Comparison of ENCODE assay signal across 16 cellular contexts in genomic region chr16:69501956-69502457, GRCh38.
DNase-seq lines count a peak whose midpoint lies in the region; ATAC-seq, FAIRE-seq and TF ChIP-seq lines count a peak whose summit lies in the region.
"Had no signal": no experiment of that assay in that cellular context is flagged by ENCODE, and none has a peak within 500 bp of the region (broad histone marks: within the 10 kb centered on the region; RNA-seq: fewer than 3 reads in every experiment).

No MANE protein-coding gene starts in this region.

- TF ChIP-seq RAD21 in GM12878 (IDR thresholded peaks at IDR 0.05; ENCODE audit: insufficient read depth, low read depth, low read length), result 0 out of 2 replicates have a peak, but pooled peaks have one; percentile 10

- no peak for TF ChIP-seq POLR2A in GM12878 (IDR thresholded peaks at IDR 0.05; ENCODE audit: low read depth, low read length)
- TF ChIP-seq POLR2A in lower leg skin (IDR thresholded peaks at IDR 0.05), result no peak

- CTCF ChIA-PET in GM12878 (lab: Yijun Ruan, JAX), result interaction anchor here (0.8 to 1.2 kb wide), 2 partner anchors 18 to 62 kb away, joined by 3 read pairs; no protein-coding TSS in a partner anchor
- CTCF ChIA-PET in activated CD4-positive, alpha-beta memory T cell treated with anti-CD3 and anti-CD28 coated beads, Interleukin-2, amount 10 ng/mL, durations not matched to agents 7 days and 5 days (lab: Charles Lee), result no interaction called here

- intact Hi-C loops in GM12878 (cut with micrococcal nuclease; ENCODE audit: unreplicated experiment), result no loop called here
- intact Hi-C loops in lower leg skin (cut with DNase I; ENCODE audit: low total_unique reads), result no loop called here

- H3K4me1 Mint-ChIP-seq in activated CD4-positive, alpha-beta memory T cell treated with anti-CD3 and anti-CD28 coated beads, Interleukin-2, amount 10 ng/mL, durations not matched to agents 7 days and 5 days, result peaks cover 6% of the 10 kb centered on the region

- H3K9me3 Mint-ChIP-seq in activated CD4-positive, alpha-beta memory T cell treated with anti-CD3 and anti-CD28 coated beads, Interleukin-2, amount 10 ng/mL, durations not matched to agents 7 days and 5 days, result no peaks in the 10 kb centered on the region
- H3K9me3 Mint-ChIP-seq: activated naive CD4-positive, alpha-beta T cell treated with anti-CD3 and anti-CD28 coated beads for 36 hours; CD8-positive, alpha-beta T cell had no signal

- H3K4me3 Mint-ChIP-seq in activated CD4-positive, alpha-beta memory T cell treated with anti-CD3 and anti-CD28 coated beads, Interleukin-2, amount 10 ng/mL, durations not matched to agents 7 days and 5 days, result no peak overlapping the region
- H3K4me3 Mint-ChIP-seq: activated naive CD4-positive, alpha-beta T cell treated with anti-CD3 and anti-CD28 coated beads for 36 hours; CD8-positive, alpha-beta T cell had no signal

- SMC1A ChIA-PET in GM12878 (lab: Charles Lee; ENCODE audit: uncharacterized antibody, unreplicated experiment), result interaction anchor here (0.5 to 1.7 kb wide), 3 partner anchors 18 to 72 kb away, joined by 3 to 6 read pairs (median 4); no protein-coding TSS in a partner anchor

- H3K36me3 ChIP-seq in KMS-11 (ENCODE audit: insufficient read depth), result no peaks in the 10 kb centered on the region
- no peaks in the 10 kb centered on the region for H3K36me3 ChIP-seq in GM12878 (ENCODE audit: control insufficient read depth in 2 of 2, insufficient read depth in 2 of 2, low read length in 1 of 2)
- H3K36me3 ChIP-seq: sigmoid colon, suprapubic skin had no signal

- no peak overlapping the region for H3K9ac ChIP-seq in KMS-11
- peak overlapping the region; percentile 1; the same call in 1 of the 2 replicates for H3K9ac ChIP-seq in GM12878 (ENCODE audit: control insufficient read depth, insufficient read depth, low read length)

- H3K9me3 ChIP-seq in GM12878 (replicated peaks; ENCODE audit: control insufficient read depth, insufficient read depth, low read length), result no peaks in the 10 kb centered on the region
- H3K9me3 ChIP-seq: sigmoid colon, suprapubic skin had no signal

- H3K4me3 ChIP-seq in KMS-11 (IDR thresholded peaks at IDR 0.05; ENCODE audit: insufficient read depth, low read depth, low read length) (no peak overlapping the region), GM12878 (no peak overlapping the region), lower leg skin (ENCODE audit: low read depth, poor library complexity, severe bottlenecking) (no peak overlapping the region)
- H3K4me3 ChIP-seq: sigmoid colon, suprapubic skin had no signal

- DNase-seq in GM18507 (ENCODE audit: extremely low spot score, insufficient read length, low read depth) (no peak), GM12878 (ENCODE audit: low read depth, low spot score) (peak; percentile 63), pons (ENCODE audit: low spot score) (peak; percentile 27), lower leg skin (ENCODE audit: low spot score in 2 of 2) (no peak), nucleus accumbens (lab: John Stamatoyannopoulos, UW) (no peak)
- no peak for DNase-seq in activated CD4-positive, alpha-beta memory T cell treated with anti-CD3 and anti-CD28 coated beads, Interleukin-2, amount 10 ng/mL, durations not matched to agents 7 days and 5 days
- DNase-seq: activated CD4-positive, alpha-beta T cell treated with anti-CD3 and anti-CD28 coated beads, Interleukin-2, amount 50 U/mL, for 48 hours; activated naive CD4-positive, alpha-beta T cell treated with anti-CD3 and anti-CD28 coated beads for 36 hours; CD8-positive, alpha-beta T cell; midbrain; NCI-H2029; sigmoid colon had no signal

- peaks cover 7% of the 10 kb centered on the region for H3K4me1 ChIP-seq in KMS-11 (ENCODE audit: low read depth, poor library complexity, severe bottlenecking)
- H3K4me1 ChIP-seq in GM12878 (ENCODE audit: control insufficient read depth, insufficient read depth, low read length), result peaks cover 11% of the 10 kb centered on the region
- H3K4me1 ChIP-seq: sigmoid colon, suprapubic skin had no signal

- BruUV-seq in GM12878 (replicated peaks; lab: Mats Ljungman, UMichigan), result no TSS peak

- in situ Hi-C loops in GM12878 (cut with MboI), result no loop called here

- RAD21 ChIA-PET in GM12878 (lab: Charles Lee; ENCODE audit: unreplicated experiment), result interaction anchor here (0.8 to 1.3 kb wide), 2 partner anchors 32 to 63 kb away, joined by 3 to 4 read pairs; no protein-coding TSS in a partner anchor

- H3K27me3 ChIP-seq in KMS-11 (ENCODE audit: insufficient read depth, low read depth) (no peaks in the 10 kb centered on the region), GM12878 (replicated peaks in 1 of 2; ENCODE audit: control insufficient read depth in 2 of 2, insufficient read depth in 2 of 2, low read length in 1 of 2) (no peaks in the 10 kb centered on the region)
- H3K27me3 ChIP-seq: sigmoid colon, suprapubic skin had no signal

- TF ChIP-seq EP300 in GM12878 (IDR thresholded peaks at IDR 0.05; ENCODE audit: borderline replicate concordance in 1 of 2, control insufficient read depth in 1 of 2, low read depth in 2 of 2, low read length in 2 of 2), result no peak

- H3K27ac ChIP-seq in KMS-11, result no peak overlapping the region
- H3K27ac ChIP-seq in GM12878 (ENCODE audit: control insufficient read depth, insufficient read depth), result peak overlapping the region; percentile 36
- H3K27ac ChIP-seq: sigmoid colon, suprapubic skin had no signal

- H3K27ac Mint-ChIP-seq in activated CD4-positive, alpha-beta memory T cell treated with anti-CD3 and anti-CD28 coated beads, Interleukin-2, amount 10 ng/mL, durations not matched to agents 7 days and 5 days, result no peak overlapping the region
- H3K27ac Mint-ChIP-seq: activated naive CD4-positive, alpha-beta T cell treated with anti-CD3 and anti-CD28 coated beads for 36 hours; CD8-positive, alpha-beta T cell had no signal

- no peak for TF ChIP-seq CTCF in KMS-11 (conservative IDR thresholded peaks at IDR 0.05; ENCODE audit: low read depth, low read length)
- TF ChIP-seq CTCF in GM12878 (IDR thresholded peaks at IDR 0.05 in 2 of 3, conservative IDR thresholded peaks at IDR 0.05 in 1 of 3; ENCODE audit: control insufficient read depth in 2 of 3, extremely low read depth in 1 of 3, insufficient read depth in 1 of 3, low read depth in 3 of 3, low read length in 3 of 3), result no peak
- no peak for TF ChIP-seq CTCF in lower leg skin (IDR thresholded peaks at IDR 0.05)

- peak; percentile 81 for FAIRE-seq in GM18507 (lab: Jason Lieb, UNC)
- FAIRE-seq in GM12878 (lab: Jason Lieb, UNC), result peak; percentile 98
- FAIRE-seq: H54 had no signal

- H4K20me1 ChIP-seq in KMS-11 (ENCODE audit: insufficient read depth), result no peaks in the 10 kb centered on the region
- no peaks in the 10 kb centered on the region for H4K20me1 ChIP-seq in GM12878 (ENCODE audit: control insufficient read depth, insufficient read depth)

- H2AFZ ChIP-seq in KMS-11 (ENCODE audit: low read depth) (no peak overlapping the region), GM12878 (ENCODE audit: control insufficient read depth, low read depth, low read length) (peak overlapping the region; percentile 51)

- peak; percentile 72 for ATAC-seq in GM12878
- ATAC-seq: CD8-positive, alpha-beta T cell; esophagus mucosa had no signal

- H3K79me2 ChIP-seq in KMS-11 (ENCODE audit: insufficient read depth, low read depth), result no peaks in the 10 kb centered on the region
- H3K79me2 ChIP-seq in GM12878 (ENCODE audit: control insufficient read depth, insufficient read depth, low read length), result no peaks in the 10 kb centered on the region

- H3K4me2 ChIP-seq in KMS-11, result peak overlapping the region; percentile 2; the same call in 1 of the 2 replicates
- peak overlapping the region; percentile 85 for H3K4me2 ChIP-seq in GM12878 (ENCODE audit: control insufficient read depth, insufficient read depth)

- POLR2A ChIA-PET in GM12878 (lab: Charles Lee), result no interaction called here
- POLR2A ChIA-PET in activated CD4-positive, alpha-beta memory T cell treated with anti-CD3 and anti-CD28 coated beads, Interleukin-2, amount 10 ng/mL, durations not matched to agents 7 days and 5 days (lab: Charles Lee), result no interaction called here

- no peaks in the 10 kb centered on the region for H3K27me3 Mint-ChIP-seq in activated CD4-positive, alpha-beta memory T cell treated with anti-CD3 and anti-CD28 coated beads, Interleukin-2, amount 10 ng/mL, durations not matched to agents 7 days and 5 days

- no peaks in the 10 kb centered on the region for H3K36me3 Mint-ChIP-seq in activated CD4-positive, alpha-beta memory T cell treated with anti-CD3 and anti-CD28 coated beads, Interleukin-2, amount 10 ng/mL, durations not matched to agents 7 days and 5 days (ENCODE audit: low read depth)
- H3K36me3 Mint-ChIP-seq: CD8-positive, alpha-beta T cell had no signal

- 0% methylated on average over 4 of the region's 4 CpGs for WGBS in GM12878 (ENCODE audit: insufficient coverage, insufficient replicate concordance, low lambda C conversion rate, missing lambda C conversion rate)
- 54 to 61% methylated on average over 4 of the region's 4 CpGs for WGBS in lower leg skin, 2 donors

TF ChIP-seq in GM12878, 131 proteins besides CTCF, POLR2A, EP300 and RAD21 (continues in another document):
- TF ChIP-seq RCOR1 (conservative IDR thresholded peaks at IDR 0.05; ENCODE audit: low read depth, low read length) (no peak), DPF2 (IDR thresholded peaks at IDR 0.05) (peak; percentile 39; the same call in 1 of the 2 replicates), SKIL (IDR thresholded peaks at IDR 0.05; ENCODE audit: low read depth, poor library complexity, severe bottlenecking) (no peak), CBX3 (IDR thresholded peaks at IDR 0.05; ENCODE audit: borderline replicate concordance, low read depth) (no peak), RB1 (IDR thresholded peaks at IDR 0.05; ENCODE audit: borderline replicate concordance) (no peak), ZNF24 (IDR thresholded peaks at IDR 0.05) (no peak), CEBPB (IDR thresholded peaks at IDR 0.05; ENCODE audit: borderline replicate concordance in 1 of 2, low read depth in 2 of 2, low read length in 2 of 2) (peak in 1 of 2 experiments; percentile 90; a peak in 2 of 4 replicates)

Comparison
In these comparisons a context has a peak if more than half of its experiments do, and no peak if none do; other contexts are left out.
1. DNase-seq: peak in GM12878 (single experiment) and pons (single experiment); none in GM18507 (single experiment), lower leg skin (0 of 2), activated CD4-positive, alpha-beta memory T cell treated with anti-CD3 and anti-CD28 coated beads, Interleukin-2, amount 10 ng/mL, durations not matched to agents 7 days and 5 days (single experiment) and nucleus accumbens (0 of 56).